ENCODE assay signal across 1 cellular context in genomic region chr2:167675906-167676305, GRCh38.
TF ChIP-seq lines count a peak whose summit lies in the region.

No MANE protein-coding gene starts in this region.

TF ChIP-seq in GM23338, 12 proteins besides CTCF, POLR2A, EP300 and RAD21 (continued from another document):
- TF ChIP-seq ETS1 (IDR thresholded peaks at IDR 0.05), result no peak
- no peak for TF ChIP-seq ZNF114 (CRISPR knock-in tag; IDR thresholded peaks at IDR 0.05)
- TF ChIP-seq POLR2AphosphoS5 (IDR thresholded peaks at IDR 0.05; ENCODE audit: low read depth), result no peak
- TF ChIP-seq ZNF462 (CRISPR knock-in tag; IDR thresholded peaks at IDR 0.05), result no peak
- no peak for TF ChIP-seq ZNF331 (CRISPR knock-in tag; IDR thresholded peaks at IDR 0.05; ENCODE audit: low read depth)
- TF ChIP-seq NANOG (IDR thresholded peaks at IDR 0.05; ENCODE audit: borderline replicate concordance), result no peak
- TF ChIP-seq STAT1 (IDR thresholded peaks at IDR 0.05; ENCODE audit: unreplicated experiment), result no peak
